ENCODE assay signal across 20 cellular contexts in the genomic region with DNA sequence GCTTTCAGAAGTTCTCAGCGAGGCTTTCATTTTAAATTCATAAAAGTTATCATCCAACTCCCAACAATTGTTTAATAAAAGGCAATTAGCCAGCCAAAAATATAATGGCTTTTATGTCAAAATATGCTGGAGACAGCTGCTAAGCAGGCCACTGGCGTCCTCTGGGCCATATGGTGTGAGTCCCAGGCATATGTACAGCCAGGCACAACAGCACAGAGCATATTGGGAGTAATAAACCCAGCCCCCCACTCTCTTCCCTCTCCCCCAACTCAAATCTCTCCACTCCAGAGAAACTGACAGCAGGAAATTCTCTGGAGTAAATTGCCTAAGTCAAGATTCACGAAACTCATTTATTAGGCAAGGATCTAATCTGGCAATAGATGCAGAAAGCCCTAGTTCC.
DNase-seq lines count a peak whose midpoint lies in the region; ATAC-seq, FAIRE-seq and TF ChIP-seq lines count a peak whose summit lies in the region.
"Had no signal": no experiment of that assay in that cellular context is flagged by ENCODE, and none has a peak within 500 bp of the region (broad histone marks: within the 10 kb centered on the region; RNA-seq: fewer than 3 reads in every experiment).

No MANE protein-coding gene starts in this region.

- H3K27ac ChIP-seq in mesendoderm (ENCODE audit: low read depth, low read length), result peak overlapping the region; percentile 27

- ATAC-seq in left cardiac atrium (no peak), GM19328 (IDR thresholded peaks at IDR 0.05; ENCODE audit: unreplicated experiment) (no peak)
- ATAC-seq: HCT116, T-cell had no signal

- H3K27me3 ChIP-seq in mesendoderm (ENCODE audit: insufficient read depth, low read length, poor library complexity), result no peaks in the 10 kb centered on the region
- H3K27me3 ChIP-seq: MG63 had no signal

- no peak overlapping the region for H3K4me2 ChIP-seq in mesendoderm (ENCODE audit: low read length)

- DNase-seq in DMS 273 (lab: John Stamatoyannopoulos, UW; ENCODE audit: unreplicated experiment) (peak; percentile 91), NCI-H1694 (lab: John Stamatoyannopoulos, UW) (peak; percentile 90), NCI-H524 treated with DMSO at 0.1 percent for 48 hours (lab: John Stamatoyannopoulos, UW) (peak; percentile 99), mesendoderm (no peak), left cardiac atrium (no peak), GM12892 (ENCODE audit: insufficient read length) (no peak)
- no peak for DNase-seq in activated naive CD4-positive, alpha-beta T cell treated with anti-CD3 and anti-CD28 coated beads, Interleukin-2, amount 50 U/mL, for 16 hours
- DNase-seq: Calu3, DMS53, KBM-7, MG63, NCI-H1417 treated with DMSO at 0.1 percent for 48 hours, NCI-H1930, NCI-H510A treated with DMSO at 0.1 percent for 48 hours, RPMI8226, SHP77, T-cell had no signal

- no peaks in the 10 kb centered on the region for H3K79me1 ChIP-seq in mesendoderm (ENCODE audit: low read length)

- no peaks in the 10 kb centered on the region for H3K36me3 ChIP-seq in mesendoderm (ENCODE audit: control insufficient read depth, insufficient read depth, low read length)
- H3K36me3 ChIP-seq: MG63 had no signal

- H2BK120ac ChIP-seq in mesendoderm (ENCODE audit: low read depth, low read length), result peak overlapping the region; percentile 82

- TF ChIP-seq POLR2A in GM12892 (IDR thresholded peaks at IDR 0.05; ENCODE audit: low read depth, low read length), result no peak

- FAIRE-seq in GM12892 (lab: Jason Lieb, UNC), result no peak
- FAIRE-seq: G401.6 had no signal

- H3K23ac ChIP-seq in mesendoderm (ENCODE audit: low read length), result no peak overlapping the region

- H3K4ac ChIP-seq in mesendoderm (ENCODE audit: low read depth, low read length), result peak overlapping the region; percentile 45

- no peak overlapping the region for H4K5ac ChIP-seq in mesendoderm (ENCODE audit: low read length)

- no CpG with 5 or more reads among the region's 3 CpGs for WGBS in mesendoderm (ENCODE audit: extremely low coverage, insufficient coverage, low lambda C conversion rate)

- no peaks in the 10 kb centered on the region for H3K79me2 ChIP-seq in mesendoderm (ENCODE audit: control insufficient read depth, insufficient read depth, low read length)

- no peak overlapping the region for H4K8ac ChIP-seq in mesendoderm (ENCODE audit: low read depth, low read length)

- peak overlapping the region; percentile 31 for H3K56ac ChIP-seq in mesendoderm (ENCODE audit: low read length)

- peak overlapping the region; percentile 25 for H2BK15ac ChIP-seq in mesendoderm (replicated peaks; ENCODE audit: low read depth)

- peaks cover 12% of the 10 kb centered on the region for H3K4me1 ChIP-seq in mesendoderm (ENCODE audit: control insufficient read depth, low read depth, low read length)

- no peak overlapping the region for H2AK5ac ChIP-seq in mesendoderm (ENCODE audit: low read length)

- H2BK5ac ChIP-seq in mesendoderm (ENCODE audit: low read length), result peak overlapping the region; percentile 65

- peak overlapping the region; percentile 62 for H3K18ac ChIP-seq in mesendoderm (ENCODE audit: low read length)

- intact Hi-C loops in left cardiac atrium (cut with DNase I), result no loop called here

- no peak overlapping the region for H3K4me3 ChIP-seq in mesendoderm (ENCODE audit: low read length)
- H3K4me3 ChIP-seq: MG63 had no signal

- H3K9ac ChIP-seq in mesendoderm (ENCODE audit: low read length), result no peak overlapping the region

Comparison
In these comparisons a context has a peak if more than half of its experiments do, and no peak if none do; other contexts are left out.
1. DNase-seq: peak in DMS 273 (single experiment), NCI-H1694 (single experiment) and NCI-H524 treated with DMSO at 0.1 percent for 48 hours (single experiment); none in mesendoderm (single experiment), left cardiac atrium (single experiment), GM12892 (single experiment) and activated naive CD4-positive, alpha-beta T cell treated with anti-CD3 and anti-CD28 coated beads, Interleukin-2, amount 50 U/mL, for 16 hours (single experiment).